In genomic region chr1:228457396-228458176, GRCh38 we compare ENCODE assay signal across 8 cellular contexts. TPM values are rescaled to one million over a fixed set of nuclear protein-coding genes. Genes with fewer than 3 reads are reported as not detected.
DNase-seq lines count a peak whose midpoint lies in the region; ATAC-seq and TF ChIP-seq lines count a peak whose summit lies in the region.

No MANE protein-coding gene starts in this region.

- peak; percentile 93 for DNase-seq in GM10266 (ENCODE audit: extremely low spot score)
- DNase-seq in HFFc6, result peak; percentile 97
- peak; percentile 90 for DNase-seq in NCI-H1105 treated with DMSO at 0.1 percent for 48 hours (lab: John Stamatoyannopoulos, UW)
- peak; percentile 68 to 90 (median 80) for DNase-seq in T-cell
- peak; percentile 95 for DNase-seq in amniotic stem cell (lab: John Stamatoyannopoulos, UW)
- peak; percentile 89 for DNase-seq in left ventricle myocardium superior
- peak; percentile 89 for DNase-seq in prostate gland (ENCODE audit: low spot score)

- POLR2A ChIA-PET in T-cell (lab: Charles Lee), result interaction anchor here (0.6 to 1.0 kb wide), 5 partner anchors 14 to 397 kb away, joined by 3 to 12 read pairs (median 3); no protein-coding TSS in a partner anchor

- TF ChIP-seq POLR2A in prostate gland (IDR thresholded peaks at IDR 0.05), result peak; percentile 43

- H3K36me3 ChIP-seq in prostate gland (no peaks in the 10 kb centered on the region), urinary bladder (ENCODE audit: insufficient read depth) (no peaks in the 10 kb centered on the region)

- H3K9me3 Mint-ChIP-seq in HFFc6 (no peaks in the 10 kb centered on the region), T-cell (no peaks in the 10 kb centered on the region)

- H3K27ac ChIP-seq in prostate gland (peak overlapping the region; percentile 79 to 82), urinary bladder (ENCODE audit: low read depth) (peak overlapping the region; percentile 63)

- peak overlapping the region; percentile 94 for H3K27ac Mint-ChIP-seq in HFFc6
- peak overlapping the region; percentile 97 to 98 for H3K27ac Mint-ChIP-seq in T-cell

- peaks cover 22% of the 10 kb centered on the region for H3K27me3 Mint-ChIP-seq in HFFc6 (ENCODE audit: insufficient read depth)
- peaks cover 0 to 4% of the 10 kb centered on the region in 2 donors for H3K27me3 Mint-ChIP-seq in T-cell

- H3K36me3 Mint-ChIP-seq in HFFc6 (ENCODE audit: low read depth) (no peaks in the 10 kb centered on the region; the same call in 1 of the 2 replicates), T-cell (peaks cover 6% of the 10 kb centered on the region)

- H3K4me3 Mint-ChIP-seq in HFFc6, result peak overlapping the region; percentile 94
- peak overlapping the region; percentile 97 to 99 (median 97) for H3K4me3 Mint-ChIP-seq in T-cell

- ATAC-seq in T-cell (replicated peaks in 1 of 4), result peak; percentile 84 to 88 (median 87)
- ATAC-seq in left ventricle myocardium superior, result peak; percentile 95

- CTCF ChIA-PET in T-cell (lab: Charles Lee), result interaction anchor here (0.6 to 2.7 kb wide), 6 partner anchors 21 to 683 kb away, joined by 3 to 15 read pairs (median 4); partner anchors contain the start of gene RNF187 (in 1 of the 2)

- WGBS in prostate gland, result under 1% methylated on average over 74 of the region's 74 CpGs
- WGBS in urinary bladder, result under 1% methylated on average over 74 of the region's 74 CpGs

- peak; percentile 39 for TF ChIP-seq CTCF in GM10266 (IDR thresholded peaks at IDR 0.05; ENCODE audit: control insufficient read depth, insufficient read depth, low read depth, missing control alignments)
- TF ChIP-seq CTCF in HFFc6 (IDR thresholded peaks at IDR 0.05), result peak; percentile 66
- TF ChIP-seq CTCF in prostate gland (IDR thresholded peaks at IDR 0.05), result peak in 3 of 4 experiments; percentile 10 to 47 (median 39)

- intact Hi-C loops in left ventricle myocardium superior (cut with micrococcal nuclease), result no loop called here
- intact Hi-C loops in prostate gland (cut with DNase I), result no loop called here

- H3K4me1 ChIP-seq in prostate gland (replicated peaks) (no peaks in the 10 kb centered on the region), urinary bladder (ENCODE audit: insufficient read depth) (no peaks in the 10 kb centered on the region)

- peak overlapping the region; percentile 36 to 46 for H3K4me3 ChIP-seq in prostate gland
- peak overlapping the region; percentile 23 for H3K4me3 ChIP-seq in urinary bladder (ENCODE audit: low read depth, low read length)

- H3K9me3 ChIP-seq in prostate gland, result no peaks in the 10 kb centered on the region

- H3K27me3 ChIP-seq in prostate gland (replicated peaks; ENCODE audit: insufficient read depth), result peaks cover 6% of the 10 kb centered on the region

- H3K4me1 Mint-ChIP-seq in HFFc6 (ENCODE audit: low read depth) (peaks cover 41% of the 10 kb centered on the region), T-cell (peaks cover 40 to 48% (median 43%) of the 10 kb centered on the region in 3 donors)

RNA-seq across cellular contexts. Expression of gene RNF187, which starts 29.6 kb away (rescaled TPM):
- total RNA-seq in HFFc6 (2021; fragmentation: NEBNext Ultra II Directional; extraction: Animal tissue kit (Norgen Biotek cat#: 25700)), result 100 to 1,000 TPM; 110 to 143 (median 130) TPM
- total RNA-seq in T-cell, result 100 to 1,000 TPM in 2 of 5 donors, 10 to 100 TPM in 3; 59.6 to 105 (median 94.9) TPM
- 101 TPM for total RNA-seq in left ventricle myocardium superior
- total RNA-seq in prostate gland, result 100 to 1,000 TPM in 1 of 2 donors, 10 to 100 TPM in 1; 83.7 to 130 TPM
- 31.7 TPM for total RNA-seq in urinary bladder
- 44.2 TPM for polyA plus RNA-seq in urinary bladder

RNA-seq across cellular contexts. Expression of gene TRIM17, which starts 40.9 kb away (rescaled TPM):
- under 1 TPM in 3 of 6 experiments, not detected in 3; 0.23 to 0.36 (median 0.30) TPM for total RNA-seq in HFFc6 (2021; fragmentation: NEBNext Ultra II Directional; extraction: Animal tissue kit (Norgen Biotek cat#: 25700))
- total RNA-seq in T-cell (1 to 10 TPM in 4 of 5 donors, under 1 TPM in 1; 0.90 to 4.7 (median 1.7) TPM), left ventricle myocardium superior (0.50 TPM), prostate gland (1 to 10 TPM; 2.0 to 9.9 TPM), urinary bladder (1.9 TPM)
- 0.57 TPM for polyA plus RNA-seq in urinary bladder

RNA-seq across cellular contexts. Expression of gene TRIM11, which starts 51.0 kb away (rescaled TPM):
- 10 to 100 TPM; 19.0 to 26.0 (median 21.8) TPM for total RNA-seq in HFFc6 (2021; fragmentation: NEBNext Ultra II Directional; extraction: Animal tissue kit (Norgen Biotek cat#: 25700))
- total RNA-seq in T-cell (10 to 100 TPM; 36.4 to 66.6 (median 61.7) TPM), left ventricle myocardium superior (7.6 TPM), prostate gland (10 to 100 TPM; 35.3 to 36.2 TPM), urinary bladder (10.4 TPM)
- polyA plus RNA-seq in urinary bladder, result 15.2 TPM

Comparison
In these comparisons a context has a peak if more than half of its experiments do, and no peak if none do; other contexts are left out.
1. Peak in every context shown above with its lines: DNase-seq, ATAC-seq, H3K4me3 ChIP-seq and H3K27ac ChIP-seq.